ENCODE assay signal across 1 cellular context in genomic region chrX:153755136-153755535, GRCh38.
TF ChIP-seq lines count a peak whose summit lies in the region.

No MANE protein-coding gene starts in this region.

TF ChIP-seq in HepG2, 621 proteins besides CTCF, POLR2A, EP300 and RAD21:
- TF ChIP-seq NR2F6 (IDR thresholded peaks at IDR 0.05) (peak; percentile 12; the same call in 1 of the 2 replicates), NR2F6 (CRISPR knock-in tag; IDR thresholded peaks at IDR 0.05) (peak; percentile 34; the same call in 1 of the 2 replicates), TOPORS (CRISPR knock-in tag; IDR thresholded peaks at IDR 0.05) (no peak), RARA (CRISPR knock-in tag; IDR thresholded peaks at IDR 0.05) (0 out of 2 replicates have a peak, but pooled peaks have one; percentile 25), MTA3 (CRISPR knock-in tag; IDR thresholded peaks at IDR 0.05) (no peak), NR2F1 (CRISPR knock-in tag; IDR thresholded peaks at IDR 0.05) (peak in 1 of 2 experiments; percentile 34; a peak in 1 of 4 replicates)
